In the genomic region with DNA sequence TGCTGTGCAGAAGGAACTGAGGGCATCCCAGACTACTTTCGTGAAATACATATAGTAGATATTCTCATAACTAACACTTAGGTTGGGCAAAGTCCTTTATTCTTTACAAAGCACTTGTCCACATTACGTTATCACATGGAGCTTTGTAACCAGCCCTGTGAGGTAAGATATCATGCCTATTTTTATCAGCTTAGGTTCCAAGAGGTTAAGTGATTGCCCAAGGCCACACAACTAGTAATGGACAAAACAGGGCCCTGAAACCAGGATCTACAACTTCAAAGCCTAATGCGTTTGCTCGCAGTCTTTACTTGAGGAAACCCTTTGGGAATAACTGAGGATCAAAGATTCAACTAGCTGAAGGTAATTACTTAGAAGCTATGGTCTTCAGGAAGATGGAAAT, we compare ENCODE assay signal across 1 cellular context.
TF ChIP-seq lines count a peak whose summit lies in the region.

No MANE protein-coding gene starts in this region.

TF ChIP-seq in A549, 52 proteins besides CTCF, POLR2A, EP300 and RAD21 (continued from another document):
- TF ChIP-seq, protein P1, sequence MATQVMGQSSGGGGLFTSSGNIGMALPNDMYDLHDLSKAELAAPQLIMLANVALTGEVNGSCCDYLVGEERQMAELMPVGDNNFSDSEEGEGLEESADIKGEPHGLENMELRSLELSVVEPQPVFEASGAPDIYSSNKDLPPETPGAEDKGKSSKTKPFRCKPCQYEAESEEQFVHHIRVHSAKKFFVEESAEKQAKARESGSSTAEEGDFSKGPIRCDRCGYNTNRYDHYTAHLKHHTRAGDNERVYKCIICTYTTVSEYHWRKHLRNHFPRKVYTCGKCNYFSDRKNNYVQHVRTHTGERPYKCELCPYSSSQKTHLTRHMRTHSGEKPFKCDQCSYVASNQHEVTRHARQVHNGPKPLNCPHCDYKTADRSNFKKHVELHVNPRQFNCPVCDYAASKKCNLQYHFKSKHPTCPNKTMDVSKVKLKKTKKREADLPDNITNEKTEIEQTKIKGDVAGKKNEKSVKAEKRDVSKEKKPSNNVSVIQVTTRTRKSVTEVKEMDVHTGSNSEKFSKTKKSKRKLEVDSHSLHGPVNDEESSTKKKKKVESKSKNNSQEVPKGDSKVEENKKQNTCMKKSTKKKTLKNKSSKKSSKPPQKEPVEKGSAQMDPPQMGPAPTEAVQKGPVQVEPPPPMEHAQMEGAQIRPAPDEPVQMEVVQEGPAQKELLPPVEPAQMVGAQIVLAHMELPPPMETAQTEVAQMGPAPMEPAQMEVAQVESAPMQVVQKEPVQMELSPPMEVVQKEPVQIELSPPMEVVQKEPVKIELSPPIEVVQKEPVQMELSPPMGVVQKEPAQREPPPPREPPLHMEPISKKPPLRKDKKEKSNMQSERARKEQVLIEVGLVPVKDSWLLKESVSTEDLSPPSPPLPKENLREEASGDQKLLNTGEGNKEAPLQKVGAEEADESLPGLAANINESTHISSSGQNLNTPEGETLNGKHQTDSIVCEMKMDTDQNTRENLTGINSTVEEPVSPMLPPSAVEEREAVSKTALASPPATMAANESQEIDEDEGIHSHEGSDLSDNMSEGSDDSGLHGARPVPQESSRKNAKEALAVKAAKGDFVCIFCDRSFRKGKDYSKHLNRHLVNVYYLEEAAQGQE (IDR thresholded peaks at IDR 0.05): no peak
- TF ChIP-seq HOXB13 (CRISPR knock-in tag; IDR thresholded peaks at IDR 0.05; ENCODE audit: low read depth): no peak
- no peak for TF ChIP-seq HOXA7 (CRISPR knock-in tag; IDR thresholded peaks at IDR 0.05)
